Comparison of ENCODE assay signal across 17 cellular contexts in the genomic region with DNA sequence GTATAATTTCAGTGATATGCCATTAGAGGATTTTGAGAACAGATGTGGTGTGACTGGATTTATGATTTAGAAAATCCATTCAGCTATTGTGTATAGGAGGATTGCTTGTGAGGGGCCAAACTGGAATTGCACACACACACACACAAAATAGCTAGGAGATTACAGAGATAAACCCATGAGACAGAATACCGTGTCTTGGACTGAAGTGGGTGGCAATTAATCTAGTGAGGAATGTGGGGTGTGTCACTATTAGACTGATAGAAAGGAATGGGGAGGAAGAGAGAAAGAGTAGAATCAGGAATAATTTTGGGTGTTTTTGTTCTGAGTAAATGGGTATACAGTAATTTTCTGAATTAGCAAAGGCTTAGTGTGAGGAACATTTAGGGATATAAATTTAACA.
A peak's percentile ranks its signal among the peaks of the same experiment; 100 is the strongest.
DNase-seq lines count a peak whose midpoint lies in the region; ATAC-seq and TF ChIP-seq lines count a peak whose summit lies in the region.
"Had no signal": no experiment of that assay in that cellular context is flagged by ENCODE, and none has a peak within 500 bp of the region (broad histone marks: within the 10 kb centered on the region; RNA-seq: fewer than 3 reads in every experiment).

No MANE protein-coding gene starts in this region.

- H3K14ac ChIP-seq in mesenchymal stem cell (ENCODE audit: low read length in 2 of 2) = no peak overlapping the region

- TF ChIP-seq CTCF in transverse colon (IDR thresholded peaks at IDR 0.05) (no peak), type B pancreatic cell (conservative IDR thresholded peaks at IDR 0.05) (no peak)

- H3K27ac Mint-ChIP-seq in type B pancreatic cell = no peak overlapping the region
- H3K27ac Mint-ChIP-seq: B cell; CD4-positive, CD25-positive, alpha-beta regulatory T cell had no signal

- no peak for TF ChIP-seq EP300 in transverse colon (IDR thresholded peaks at IDR 0.05; ENCODE audit: low read depth)

- H3K4me3 ChIP-seq in HAP-1 (no peak overlapping the region), mesenchymal stem cell (ENCODE audit: insufficient read depth in 1 of 2, low read depth in 1 of 2, low read length in 2 of 2) (no peak overlapping the region), transverse colon (no peak overlapping the region)
- H3K4me3 ChIP-seq: SK-N-MC had no signal

- H3K4me2 ChIP-seq in mesenchymal stem cell (ENCODE audit: low read length, poor library complexity, severe bottlenecking) = no peak overlapping the region

- H2BK12ac ChIP-seq in mesenchymal stem cell (ENCODE audit: low read length in 2 of 2) = no peak overlapping the region

- peak overlapping the region; percentile 73 for H2AK5ac ChIP-seq in mesenchymal stem cell (ENCODE audit: low read length, severe bottlenecking)

- peak; percentile 38 to 82 for DNase-seq in HAP-1 (ENCODE audit: low spot score in 2 of 2)
- peak; percentile 58 for DNase-seq in amniotic epithelial cell (ENCODE audit: low read depth)
- no peak for DNase-seq in mesenchymal stem cell
- no peak for DNase-seq in Right ventricle myocardium inferior (ENCODE audit: missing footprints)
- DNase-seq in transverse colon = no peak
- DNase-seq in type B pancreatic cell (ENCODE audit: extremely low spot score, unreplicated experiment) = no peak
- no peak for DNase-seq in medulla oblongata (ENCODE audit: extremely low spot score)
- DNase-seq: CD4-positive, CD25-positive, alpha-beta regulatory T cell; COR-L47; DMS153; IMR-90; NCI-H1417 treated with DMSO at 0.1 percent for 48 hours; NCI-H1930; NCI-H526 treated with DMSO at 0.1 percent for 48 hours; SHP77 had no signal

- H2BK120ac ChIP-seq in mesenchymal stem cell (ENCODE audit: low read depth, low read length) = no peak overlapping the region

- in situ Hi-C loops in HAP-1 (cut with MboI; ENCODE audit: low sequenced_read_pairs) (no loop called here), transverse colon (cut with MboI; ENCODE audit: low pct_ligation_motif_present in 1 of 4, low pct_unique_long_range_greater_than_20kb in 1 of 4, low sequenced_read_pairs in 3 of 4) (no loop called here)

- no peak overlapping the region for H3K4me3 Mint-ChIP-seq in type B pancreatic cell
- H3K4me3 Mint-ChIP-seq: B cell; CD4-positive, CD25-positive, alpha-beta regulatory T cell had no signal

- intact Hi-C loops in Right ventricle myocardium inferior (cut with DNase I) (no loop called here), transverse colon (cut with DNase I; ENCODE audit: low total_unique reads) (no loop called here)

- H4K8ac ChIP-seq in mesenchymal stem cell (ENCODE audit: low read length) = no peak overlapping the region

- no peaks in the 10 kb centered on the region for H3K4me1 Mint-ChIP-seq in type B pancreatic cell (ENCODE audit: unreplicated experiment)
- H3K4me1 Mint-ChIP-seq: B cell; CD4-positive, CD25-positive, alpha-beta regulatory T cell had no signal

- no peak for ATAC-seq in Right ventricle myocardium inferior

- no peak overlapping the region for H2BK5ac ChIP-seq in mesenchymal stem cell (ENCODE audit: low read depth, low read length, poor library complexity, severe bottlenecking)

- no peak overlapping the region for H4K91ac ChIP-seq in mesenchymal stem cell (ENCODE audit: low read length)

- H3K27ac ChIP-seq in mesenchymal stem cell (ENCODE audit: low read length, poor library complexity, severe bottlenecking) (no peak overlapping the region), transverse colon (no peak overlapping the region)
- H3K27ac ChIP-seq: SK-N-MC had no signal

- no peaks in the 10 kb centered on the region for H3K9me3 Mint-ChIP-seq in type B pancreatic cell

- no peaks in the 10 kb centered on the region for H3K36me3 ChIP-seq in HAP-1 (replicated peaks)
- H3K36me3 ChIP-seq in mesenchymal stem cell (ENCODE audit: control insufficient read depth in 1 of 2, insufficient read depth in 2 of 2, low read depth in 1 of 2, low read length in 2 of 2) = no peaks in the 10 kb centered on the region
- no peaks in the 10 kb centered on the region for H3K36me3 ChIP-seq in transverse colon

- H2BK15ac ChIP-seq in mesenchymal stem cell (ENCODE audit: low read depth, poor library complexity, severe bottlenecking) = no peak overlapping the region

- no peak for TF ChIP-seq POLR2A in transverse colon (IDR thresholded peaks at IDR 0.05)

- H2AFZ ChIP-seq in mesenchymal stem cell (ENCODE audit: low read depth, low read length) = no peak overlapping the region

- no peaks in the 10 kb centered on the region for H3K27me3 ChIP-seq in HAP-1 (ENCODE audit: low read depth)
- H3K27me3 ChIP-seq in mesenchymal stem cell (ENCODE audit: control insufficient read depth in 1 of 2, insufficient read depth in 1 of 2, low read length in 2 of 2) = no peaks in the 10 kb centered on the region
- H3K27me3 ChIP-seq in transverse colon = no peaks in the 10 kb centered on the region

- H3K4me1 ChIP-seq in HAP-1 (peaks cover 14% of the 10 kb centered on the region), mesenchymal stem cell (ENCODE audit: control insufficient read depth, insufficient read depth, low read depth, low read length) (no peaks in the 10 kb centered on the region), transverse colon (peaks cover 0 to 7% (median 3%) of the 10 kb centered on the region in 4 donors)

- H3K18ac ChIP-seq in mesenchymal stem cell (ENCODE audit: low read depth in 1 of 2, low read length in 2 of 2) = no peak overlapping the region

- no peaks in the 10 kb centered on the region for H3K36me3 Mint-ChIP-seq in type B pancreatic cell
- H3K36me3 Mint-ChIP-seq: CD4-positive, CD25-positive, alpha-beta regulatory T cell had no signal

- H3K4ac ChIP-seq in mesenchymal stem cell (ENCODE audit: low read depth in 1 of 2, low read length in 2 of 2) = no peak overlapping the region

- H3K23ac ChIP-seq in mesenchymal stem cell (ENCODE audit: low read length in 2 of 2) = no peak overlapping the region

- no peaks in the 10 kb centered on the region for H3K79me1 ChIP-seq in mesenchymal stem cell (replicated peaks; ENCODE audit: low read length, poor library complexity, severe bottlenecking)

- H3K27me3 Mint-ChIP-seq in type B pancreatic cell = no peaks in the 10 kb centered on the region

- H3K9me3 ChIP-seq in HAP-1 = no peaks in the 10 kb centered on the region
- no peaks in the 10 kb centered on the region for H3K9me3 ChIP-seq in mesenchymal stem cell (ENCODE audit: control insufficient read depth, low read length)
- no peaks in the 10 kb centered on the region for H3K9me3 ChIP-seq in transverse colon

- H3K9ac ChIP-seq in mesenchymal stem cell (ENCODE audit: low read length) = peak overlapping the region; percentile 14

- 8% methylated on average over 1 of the region's 1 CpG for WGBS in mesenchymal stem cell
- WGBS in transverse colon (ENCODE audit: low coverage in 1 of 2), 2 donors = 69 to 89% methylated on average over 1 of the region's 1 CpG

Comparison
In these comparisons a context has a peak if more than half of its experiments do, and no peak if none do; other contexts are left out.
1. DNase-seq: peak in HAP-1 (2 of 2) and amniotic epithelial cell (single experiment); none in mesenchymal stem cell (single experiment), Right ventricle myocardium inferior (single experiment), transverse colon (single experiment), type B pancreatic cell (single experiment) and medulla oblongata (single experiment).